27 cellular contexts compared by ENCODE assay signal in the genomic region with DNA sequence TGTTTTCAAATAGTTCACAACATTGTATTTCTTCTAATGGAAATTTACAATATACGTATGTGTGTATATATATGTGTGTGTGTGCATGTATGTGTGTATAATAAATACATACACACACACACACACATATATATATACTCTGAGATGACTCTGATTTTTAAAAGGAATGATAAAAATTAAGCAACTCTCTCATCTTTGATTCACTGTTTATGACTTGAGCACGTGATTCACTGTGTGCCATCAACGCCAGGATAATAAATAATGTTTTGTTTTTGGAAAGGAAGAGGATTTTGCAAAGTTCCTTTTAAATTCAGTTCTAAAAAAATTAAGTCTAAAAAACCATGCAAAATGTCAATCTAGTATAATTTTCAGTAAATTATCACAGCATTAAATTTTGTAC.
"Had no signal": no experiment of that assay in that cellular context is flagged by ENCODE, and none has a peak within 500 bp of the region (broad histone marks: within the 10 kb centered on the region; RNA-seq: fewer than 3 reads in every experiment).

No MANE protein-coding gene starts in this region.

- H3K4me1 ChIP-seq: stomach, suprapubic skin, testis, thyroid gland, tibial artery, tibial nerve, transverse colon, upper lobe of left lung, upper lobe of right lung, uterus, vagina had no signal

- H3K27ac ChIP-seq: stomach, suprapubic skin, testis, thoracic aorta, thyroid gland, tibial artery, tibial nerve, transverse colon, upper lobe of left lung, upper lobe of right lung, uterus, vagina had no signal

- H3K9me3 ChIP-seq: stomach, suprapubic skin, testis, thoracic aorta, thyroid gland, tibial artery, tibial nerve, transverse colon, upper lobe of left lung, upper lobe of right lung, uterus, vagina had no signal

- H3K4me3 ChIP-seq: stomach, suprapubic skin, testis, thoracic aorta, thyroid gland, tibial artery, tibial nerve, transverse colon, upper lobe of left lung, upper lobe of right lung, uterus, vagina had no signal

- H3K27me3 ChIP-seq: stomach, suprapubic skin, testis, tibial artery, tibial nerve, transverse colon, upper lobe of left lung, upper lobe of right lung, uterus, vagina had no signal

- H3K36me3 ChIP-seq: stomach, suprapubic skin, thoracic aorta, thyroid gland, tibial artery, tibial nerve, upper lobe of left lung, upper lobe of right lung, uterus, vagina had no signal

- FAIRE-seq: urothelium cell line had no signal

- DNase-seq: stimulated activated CD4-positive, alpha-beta T cell treated with anti-CD3 and anti-CD28 coated beads, Interleukin-2, amount 100 ng/mL, for 48 hours; stimulated activated CD4-positive, alpha-beta T cell treated with anti-CD3 and anti-CD28 coated beads, Interleukin-4, amount 100 ng/mL, for 1 hour; stimulated activated CD4-positive, alpha-beta T cell treated with anti-CD3 and anti-CD28 coated beads, Interleukin-4, amount 100 ng/mL, for 24 hours; stimulated activated CD4-positive, alpha-beta T cell treated with anti-CD3 and anti-CD28 coated beads, Interleukin-4, amount 100 ng/mL, for 4 hours; stimulated activated CD8-positive, alpha-beta memory T cell treated with anti-CD3 and anti-CD28 coated beads, Interleukin-4, amount 100 ng/mL, for 48 hours; stimulated activated naive B cell treated with anti-CD40 and anti-IgM and Interleukin-4, amounts not matched to agents 10 μg/mL and 1 μg/mL and 100 μg/mL, for 72 hours; stimulated activated naive CD4-positive, alpha-beta T cell; stimulated activated naive CD4-positive, alpha-beta T cell treated with Interleukin-2 at 50 U/mL for 16 hours; stimulated activated naive CD8-positive, alpha-beta T cell treated with anti-CD3 and anti-CD28 coated beads, Interleukin-15, amount 100 ng/mL, for 72 hours; stimulated activated naive CD8-positive, alpha-beta T cell treated with anti-CD3 and anti-CD28 coated beads, Interleukin-15, Interleukin-2, amounts not matched to agents 100 U/mL and 50 U/mL, for 24 hours; stomach; substantia nigra; testis; thyroid gland; tibial artery; transverse colon; trophoblast cell; upper lobe of left lung; upper lobe of right lung; uterus had no signal

- ATAC-seq: stimulated activated effector memory CD8-positive, alpha-beta T cell treated with anti-CD3 and anti-CD28 coated beads, Interleukin-12 subunit alpha, Interleukin-12 subunit beta, amount 100 ng/mL, for 72 hours; stimulated activated memory B cell treated with anti-CD40 and anti-IgM and Interleukin-4, amounts not matched to agents 10 μg/mL and 1 μg/mL and 100 μg/mL, for 72 hours; stimulated activated naive B cell treated with anti-CD40 and anti-IgM and Interleukin-4, amounts not matched to agents 10 μg/mL and 1 μg/mL and 100 μg/mL, for 72 hours; stimulated activated naive CD8-positive, alpha-beta T cell treated with anti-CD3 and anti-CD28 coated beads, Interleukin-15, amount 100 ng/mL, for 72 hours; stimulated activated naive CD8-positive, alpha-beta T cell treated with anti-CD3 and anti-CD28 coated beads, Interleukin-15, Interleukin-2, amounts not matched to agents 100 U/mL and 50 U/mL, for 24 hours; upper lobe of right lung had no signal
